ENCODE assay signal across 8 cellular contexts in genomic region chr3:134364061-134364935, GRCh38. TPM values are rescaled to one million over a fixed set of nuclear protein-coding genes. Genes with fewer than 3 reads are reported as not detected.
DNase-seq lines count a peak whose midpoint lies in the region; ATAC-seq, FAIRE-seq and TF ChIP-seq lines count a peak whose summit lies in the region.

No MANE protein-coding gene starts in this region.

- peak in 1 of 5 donors; percentile 8 for DNase-seq in CD4-positive, alpha-beta memory T cell
- DNase-seq in WERI-Rb-1 (peak; percentile 94), endothelial cell of umbilical vein (ENCODE audit: low read depth, low spot score) (peak; percentile 94), medulla oblongata (ENCODE audit: extremely low spot score) (peak; percentile 85), suprapubic skin (ENCODE audit: low spot score in 2 of 2) (peak; percentile 95 to 96)

- TF ChIP-seq CTCF in WERI-Rb-1 (IDR thresholded peaks at IDR 0.05; ENCODE audit: low read depth, low read length) = no peak
- no peak for TF ChIP-seq CTCF in endothelial cell of umbilical vein (IDR thresholded peaks at IDR 0.05; ENCODE audit: extremely low read depth in 1 of 2, insufficient read depth in 1 of 2, low read depth in 1 of 2, low read length in 2 of 2)
- no peak for TF ChIP-seq CTCF in suprapubic skin (IDR thresholded peaks at IDR 0.05)

- 0% methylated on average over 17 of the region's 37 CpGs for WGBS in suprapubic skin

- no TSS peak for BruUV-seq in endothelial cell of umbilical vein (replicated peaks; lab: Mats Ljungman, UMichigan)

- no peak overlapping the region for H2AFZ ChIP-seq in endothelial cell of umbilical vein (ENCODE audit: low read depth, low read length)

- no peak for TF ChIP-seq EP300 in suprapubic skin (IDR thresholded peaks at IDR 0.05)

- no peaks in the 10 kb centered on the region for H3K9me3 Mint-ChIP-seq in CD4-positive, alpha-beta memory T cell

- peaks cover 18 to 30% (median 24%) of the 10 kb centered on the region in 4 donors for H3K4me1 Mint-ChIP-seq in CD4-positive, alpha-beta memory T cell

- TF ChIP-seq POLR2A in endothelial cell of umbilical vein (IDR thresholded peaks at IDR 0.05; ENCODE audit: low read depth, low read length) (peak; percentile 76), suprapubic skin (IDR thresholded peaks at IDR 0.05) (no peak)

- H3K27me3 ChIP-seq in CD4-positive, alpha-beta memory T cell (ENCODE audit: insufficient read depth, low read length) = no peaks in the 10 kb centered on the region
- H3K27me3 ChIP-seq in HUES6 (ENCODE audit: control insufficient read depth, insufficient read depth, low read length) (no peaks in the 10 kb centered on the region), WERI-Rb-1 (ENCODE audit: insufficient read depth, low read depth, severe bottlenecking) (no peaks in the 10 kb centered on the region), endothelial cell of umbilical vein (ENCODE audit: control insufficient read depth in 2 of 2, insufficient read depth in 2 of 2, low read length in 2 of 2) (no peaks in the 10 kb centered on the region), suprapubic skin (no peaks in the 10 kb centered on the region)

- peaks cover 27% of the 10 kb centered on the region for H3K4me1 ChIP-seq in CD4-positive, alpha-beta memory T cell (ENCODE audit: insufficient read depth, low read length)
- peaks cover 69% of the 10 kb centered on the region for H3K4me1 ChIP-seq in HUES6 (ENCODE audit: control insufficient read depth, insufficient read depth, low read length)
- peaks cover 64% of the 10 kb centered on the region for H3K4me1 ChIP-seq in endothelial cell of umbilical vein (ENCODE audit: control insufficient read depth, extremely low read depth, insufficient read depth, low read length)
- H3K4me1 ChIP-seq in suprapubic skin = peaks cover 100% of the 10 kb centered on the region

- H3K9me3 ChIP-seq in CD4-positive, alpha-beta memory T cell (ENCODE audit: control insufficient read depth in 1 of 2, low read length in 2 of 2) = no peaks in the 10 kb centered on the region
- no peaks in the 10 kb centered on the region for H3K9me3 ChIP-seq in HUES6 (ENCODE audit: control insufficient read depth, insufficient read depth, low read depth, low read length)
- H3K9me3 ChIP-seq in WERI-Rb-1 (ENCODE audit: severe bottlenecking) = no peaks in the 10 kb centered on the region
- no peaks in the 10 kb centered on the region for H3K9me3 ChIP-seq in endothelial cell of umbilical vein (replicated peaks; ENCODE audit: control insufficient read depth, insufficient read depth, low read length)
- H3K9me3 ChIP-seq in suprapubic skin = no peaks in the 10 kb centered on the region

- H3K4me2 ChIP-seq in endothelial cell of umbilical vein (ENCODE audit: insufficient read depth, low read length) = peak overlapping the region; percentile 23

- peak overlapping the region; percentile 29 to 43 for H3K4me3 ChIP-seq in CD4-positive, alpha-beta memory T cell (ENCODE audit: low read length in 2 of 2)
- H3K4me3 ChIP-seq in HUES6 (ENCODE audit: low read depth, low read length) (peak overlapping the region; percentile 40), WERI-Rb-1 (ENCODE audit: low read depth, low read length) (no peak overlapping the region; the same call in 1 of the 2 replicates), endothelial cell of umbilical vein (replicated peaks in 1 of 3; ENCODE audit: insufficient read depth in 1 of 3, low read depth in 1 of 3, low read length in 3 of 3) (no peak overlapping the region), suprapubic skin (peak overlapping the region; percentile 42)

- H3K27ac Mint-ChIP-seq in CD4-positive, alpha-beta memory T cell = peak overlapping the region in 6 of 7 donors; percentile 41 to 85 (median 61)

- CTCF ChIA-PET in CD4-positive, alpha-beta memory T cell (lab: Charles Lee; ENCODE audit: partially characterized antibody) = interaction anchor here (0.9 to 2.9 kb wide), 7 partner anchors 14 to 152 kb away, joined by 3 to 12 read pairs (median 7); partner anchors contain the start of genes ANAPC13 and CEP63
- CTCF ChIA-PET in endothelial cell of umbilical vein (lab: Charles Lee) = interaction anchor here (0.6 to 4.7 kb wide), 19 partner anchors 8 to 152 kb away, joined by 3 to 40 read pairs (median 5); partner anchors contain the start of genes AMOTL2, ANAPC13 and CEP63

- H3K4me3 Mint-ChIP-seq in CD4-positive, alpha-beta memory T cell = peak overlapping the region; percentile 73 to 90 (median 81)

- no peaks in the 10 kb centered on the region for H4K20me1 ChIP-seq in endothelial cell of umbilical vein (replicated peaks; ENCODE audit: control insufficient read depth, extremely low read depth, insufficient read depth, low read length)

- no peaks in the 10 kb centered on the region for H3K36me3 ChIP-seq in CD4-positive, alpha-beta memory T cell (ENCODE audit: insufficient read depth, low read length)
- H3K36me3 ChIP-seq in HUES6 (ENCODE audit: control insufficient read depth, insufficient read depth, low read length) (peaks cover 95% of the 10 kb centered on the region), WERI-Rb-1 (peaks cover 97% of the 10 kb centered on the region), endothelial cell of umbilical vein (ENCODE audit: control insufficient read depth in 2 of 2, extremely low read depth in 1 of 2, insufficient read depth in 2 of 2, low read length in 2 of 2) (peaks cover 67 to 81% of the 10 kb centered on the region in 2 experiments), suprapubic skin (peaks cover 82% of the 10 kb centered on the region)

- ATAC-seq in HG02840 (IDR thresholded peaks at IDR 0.05; ENCODE audit: low FRiP score, unreplicated experiment) = no peak
- ATAC-seq in HG02610 (IDR thresholded peaks at IDR 0.05; ENCODE audit: unreplicated experiment) = no peak

- peak; percentile 96 for FAIRE-seq in endothelial cell of umbilical vein (lab: Jason Lieb, UNC)

- dilution Hi-C loops in endothelial cell of umbilical vein (cut with MboI; ENCODE audit: extremely low pct_ligation_motif_present, low sequenced_read_pairs) = no loop called here

- H3K9ac ChIP-seq in HUES6 (ENCODE audit: low read length) (peak overlapping the region; percentile 84), endothelial cell of umbilical vein (replicated peaks; ENCODE audit: extremely low read depth, insufficient read depth, low read length) (peak overlapping the region; percentile 65)

- no peaks in the 10 kb centered on the region for H3K36me3 Mint-ChIP-seq in CD4-positive, alpha-beta memory T cell

- intact Hi-C loops in CD4-positive, alpha-beta memory T cell (cut with micrococcal nuclease) = loop anchor here (10.0 kb wide), 1 partner anchor 111 kb away; no protein-coding TSS in a partner anchor
- intact Hi-C loops in endothelial cell of umbilical vein (cut with micrococcal nuclease) = loop anchor here (1.0 to 10.0 kb wide), 6 partner anchors 9 to 789 kb away; partner anchors contain the start of gene CDV3

- H3K79me2 ChIP-seq in endothelial cell of umbilical vein (ENCODE audit: control insufficient read depth, insufficient read depth, low read length) = peaks cover 72% of the 10 kb centered on the region

- POLR2A ChIA-PET in CD4-positive, alpha-beta memory T cell (lab: Charles Lee; ENCODE audit: partially characterized antibody) = interaction anchor here (1.1 to 1.4 kb wide), 2 partner anchors 10 to 69 kb away, joined by 3 read pairs; partner anchors contain the start of gene AMOTL2
- POLR2A ChIA-PET in endothelial cell of umbilical vein (lab: Charles Lee) = interaction anchor here (0.6 to 5.7 kb wide), 11 partner anchors 7 to 120 kb away, joined by 3 to 63 read pairs (median 5); partner anchors contain the start of gene AMOTL2

- H3K27ac ChIP-seq in CD4-positive, alpha-beta memory T cell (ENCODE audit: low read depth, low read length) = no peak overlapping the region
- H3K27ac ChIP-seq in HUES6 (ENCODE audit: low read depth, low read length) = peak overlapping the region; percentile 96
- peak overlapping the region; percentile 71 for H3K27ac ChIP-seq in WERI-Rb-1
- peak overlapping the region; percentile 83 for H3K27ac ChIP-seq in endothelial cell of umbilical vein (ENCODE audit: insufficient read depth, low read depth, low read length)
- H3K27ac ChIP-seq in suprapubic skin = peak overlapping the region; percentile 92

- no peaks in the 10 kb centered on the region for H3K27me3 Mint-ChIP-seq in CD4-positive, alpha-beta memory T cell

- no peaks in the 10 kb centered on the region for H3K9me1 ChIP-seq in endothelial cell of umbilical vein (replicated peaks; ENCODE audit: control insufficient read depth, extremely low read depth, insufficient read depth, low read length)

TF ChIP-seq in endothelial cell of umbilical vein, 7 proteins besides CTCF, POLR2A, EP300 and RAD21:
- TF ChIP-seq MYC (IDR thresholded peaks at IDR 0.05; ENCODE audit: low read depth, low read length) (peak; percentile 10), FOS (IDR thresholded peaks at IDR 0.05; ENCODE audit: borderline replicate concordance, insufficient read depth, low read length) (peak; percentile 38), JUN (IDR thresholded peaks at IDR 0.05; ENCODE audit: borderline replicate concordance, insufficient read depth, insufficient read length, low read depth) (no peak), POLR2AphosphoS5 (IDR thresholded peaks at IDR 0.05; ENCODE audit: insufficient read depth, low read depth, low read length) (peak; percentile 97), MAX (IDR thresholded peaks at IDR 0.05; ENCODE audit: insufficient read depth, insufficient read length) (no peak), EZH2 (IDR thresholded peaks at IDR 0.05; ENCODE audit: borderline replicate concordance, low read depth, low read length, severe bottlenecking) (no peak)

RNA-seq across cellular contexts. Expression of gene AMOTL2, which starts 9.9 kb away (rescaled TPM):
- under 1 TPM in 1 of 2 experiments, not detected in 1; 0.23 TPM for total RNA-seq in CD4-positive, alpha-beta memory T cell
- under 1 TPM in 1 of 2 donors, not detected in 1; 0.48 TPM for polyA plus RNA-seq in CD4-positive, alpha-beta memory T cell
- total RNA-seq in endothelial cell of umbilical vein = 145 and 167 TPM in 2 replicates
- 129 and 130 TPM in 2 replicates for polyA plus RNA-seq in endothelial cell of umbilical vein
- 123 and 135 TPM in 2 replicates for polyA plus RNA-seq in endothelial cell of umbilical vein (2011; cell fraction: cytosol; rRNA removed)
- polyA plus RNA-seq in endothelial cell of umbilical vein (2011; cell fraction: nucleus; rRNA removed) = 200 and 222 TPM in 2 replicates
- 67.7 and 69.8 TPM in 2 replicates for polyA plus RNA-seq in endothelial cell of umbilical vein (2012)
- polyA minus RNA-seq in endothelial cell of umbilical vein = 186 and 195 TPM in 2 replicates
- polyA minus RNA-seq in endothelial cell of umbilical vein (2011; cell fraction: cytosol; rRNA and poly(A)+ RNA removed) = 41.2 TPM
- 95.7 and 170 TPM in 2 replicates for polyA minus RNA-seq in endothelial cell of umbilical vein (2011; cell fraction: nucleus; rRNA and poly(A)+ RNA removed)
- total RNA-seq in suprapubic skin = 100 to 1,000 TPM in 2 of 4 donors, 10 to 100 TPM in 2; 80.4 to 118 (median 95.8) TPM

Comparison
In these comparisons a context has a peak if more than half of its experiments do, and no peak if none do; other contexts are left out.
1. H3K4me3 ChIP-seq: peak in CD4-positive, alpha-beta memory T cell (2 of 2), HUES6 (single experiment) and suprapubic skin (single experiment); none in WERI-Rb-1 (single experiment) and endothelial cell of umbilical vein (0 of 3).
2. RNA of gene AMOTL2, which starts 9.9 kb away (total RNA-seq): 145 to 167 TPM in endothelial cell of umbilical vein and 80.4 to 118 TPM in suprapubic skin; 0.23 TPM in CD4-positive, alpha-beta memory T cell; every median in the first group is over 10 times any median in the second.